10 cellular contexts compared by ENCODE assay signal in genomic region chr15:59725172-59725486, GRCh38. TPM values are rescaled to one million over a fixed set of nuclear protein-coding genes. Genes with fewer than 3 reads are reported as not detected.
DNase-seq lines count a peak whose midpoint lies in the region; ATAC-seq, FAIRE-seq and TF ChIP-seq lines count a peak whose summit lies in the region.
"Had no signal": no experiment of that assay in that cellular context is flagged by ENCODE, and none has a peak within 500 bp of the region (broad histone marks: within the 10 kb centered on the region; RNA-seq: fewer than 3 reads in every experiment).

No MANE protein-coding gene starts in this region.

- no peak for TF ChIP-seq POLR2A in A549 (IDR thresholded peaks at IDR 0.05; ENCODE audit: low read length)

- TF ChIP-seq CTCF in A549 (IDR thresholded peaks at IDR 0.05) (no peak), HEK293 (tag by site-specific recombination; IDR thresholded peaks at IDR 0.05) (no peak), VCaP (conservative IDR thresholded peaks at IDR 0.05) (peak; percentile 26; the same call in 1 of the 2 replicates), psoas muscle (IDR thresholded peaks at IDR 0.05) (no peak)

- TF ChIP-seq EP300 in A549 (IDR thresholded peaks at IDR 0.05) = no peak

- ATAC-seq in A549 (no peak), psoas muscle (no peak)

- H3K4me3 ChIP-seq in A549 (no peak overlapping the region), HEK293 (ENCODE audit: low read depth, low read length) (no peak overlapping the region), psoas muscle (no peak overlapping the region)
- H3K4me3 ChIP-seq: MG63, SJSA1 had no signal

- H3K27me3 ChIP-seq in psoas muscle (ENCODE audit: insufficient read depth in 3 of 3, low read length in 2 of 3) = no peaks in the 10 kb centered on the region

- H3K36me3 ChIP-seq in HEK293 (ENCODE audit: control insufficient read depth in 2 of 2, insufficient read depth in 1 of 2, low read length in 2 of 2) = no peaks in the 10 kb centered on the region
- H3K36me3 ChIP-seq in psoas muscle (ENCODE audit: insufficient read depth in 1 of 2, low read depth in 1 of 2) = no peaks in the 10 kb centered on the region
- H3K36me3 ChIP-seq: MG63, SJSA1 had no signal

- DNase-seq in A549 (ENCODE audit: low read depth in 1 of 2, low spot score in 1 of 2) = no peak
- no peak for DNase-seq in psoas muscle
- DNase-seq in NCI-H2227 treated with DMSO at 0.1 percent for 48 hours (lab: John Stamatoyannopoulos, UW) = no peak
- DNase-seq in AG20443 (ENCODE audit: low spot score) = no peak
- no peak for DNase-seq in NCI-H1092 (lab: John Stamatoyannopoulos, UW)
- DNase-seq: NCI-H524 treated with DMSO at 0.1 percent for 48 hours had no signal

- H3K27ac ChIP-seq in A549 = no peak overlapping the region
- H3K27ac ChIP-seq in HEK293 (ENCODE audit: extremely low read depth, low read depth, low read length) = no peak overlapping the region
- no peak overlapping the region for H3K27ac ChIP-seq in VCaP
- peak overlapping the region; percentile 72 for H3K27ac ChIP-seq in psoas muscle
- H3K27ac ChIP-seq: SJSA1 had no signal

- POLR2A ChIA-PET in A549 (lab: Yijun Ruan, JAX) (no interaction called here), HEK293 (lab: Yijun Ruan, JAX) (interaction anchor here (0.6 kb wide), 1 partner anchor 455 kb away, joined by 6 read pairs; no protein-coding TSS in a partner anchor)

- H3K4me2 ChIP-seq in A549 = peak overlapping the region; percentile 55

- intact Hi-C loops in psoas muscle (cut with DNase I) = loop anchor here in 1 of 2 donors (5.0 to 10.0 kb wide), 3 partner anchors 33 to 600 kb away; no protein-coding TSS in a partner anchor

- 11% methylated on average over 2 of the region's 2 CpGs for WGBS in A549 (ENCODE audit: missing lambda C conversion rate)
- WGBS in psoas muscle, 3 donors = 30 to 47% (median 30%) methylated on average over 2 of the region's 2 CpGs

- no peak for TF ChIP-seq RAD21 in A549 (conservative IDR thresholded peaks at IDR 0.05 in 1 of 2, IDR thresholded peaks at IDR 0.05 in 1 of 2)

- no peaks in the 10 kb centered on the region for H3K9me3 ChIP-seq in A549
- H3K9me3 ChIP-seq in HEK293 (ENCODE audit: control insufficient read depth, insufficient read depth, low read depth, low read length) = no peaks in the 10 kb centered on the region
- no peaks in the 10 kb centered on the region for H3K9me3 ChIP-seq in psoas muscle
- H3K9me3 ChIP-seq: MG63, SJSA1 had no signal

- CTCF ChIA-PET in A549 (lab: Yijun Ruan, JAX) = interaction anchor here (0.5 to 7.2 kb wide), 68 partner anchors 10 to 818 kb away, joined by 3 to 148 read pairs (median 4); partner anchors contain the start of gene BNIP2
- CTCF ChIA-PET in HEK293 (lab: Yijun Ruan, JAX) = interaction anchor here (0.6 to 5.2 kb wide), 22 partner anchors 9 to 860 kb away, joined by 3 to 60 read pairs (median 4); no protein-coding TSS in a partner anchor

- H3K4me1 ChIP-seq in A549 (peaks cover 8% of the 10 kb centered on the region; the same call in 2 of the 3 replicates), HEK293 (ENCODE audit: control insufficient read depth, insufficient read depth, low read length) (no peaks in the 10 kb centered on the region), psoas muscle (peaks cover 14% of the 10 kb centered on the region)

- no peak for FAIRE-seq in A549 (lab: Jason Lieb, UNC)

TF ChIP-seq in A549, 52 proteins besides CTCF, POLR2A, EP300 and RAD21:
- TF ChIP-seq JUNB (IDR thresholded peaks at IDR 0.05) = no peak
- no peak for TF ChIP-seq CEBPB (IDR thresholded peaks at IDR 0.05)
- no peak for TF ChIP-seq SMC3 (IDR thresholded peaks at IDR 0.05)
- TF ChIP-seq BHLHE40 (IDR thresholded peaks at IDR 0.05; ENCODE audit: low read depth, low read length) = no peak
- TF ChIP-seq PHF8 (IDR thresholded peaks at IDR 0.05; ENCODE audit: borderline replicate concordance, low read depth) = no peak
- TF ChIP-seq MAZ (IDR thresholded peaks at IDR 0.05; ENCODE audit: borderline replicate concordance, low read depth, low read length) = no peak
- no peak for TF ChIP-seq POLR2AphosphoS2 (conservative IDR thresholded peaks at IDR 0.05; ENCODE audit: low read length)
- TF ChIP-seq CBX2 (IDR thresholded peaks at IDR 0.05; ENCODE audit: borderline replicate concordance, low read depth) = no peak
- TF ChIP-seq USF2 (IDR thresholded peaks at IDR 0.05) = no peak
- no peak for TF ChIP-seq TFCP2L1 (CRISPR knock-in tag; IDR thresholded peaks at IDR 0.05)
- TF ChIP-seq ATOH8 (CRISPR knock-in tag; IDR thresholded peaks at IDR 0.05; ENCODE audit: low read depth) = no peak
- TF ChIP-seq HES2 (IDR thresholded peaks at IDR 0.05) = no peak
- no peak for TF ChIP-seq TP53 (CRISPR knock-in tag; IDR thresholded peaks at IDR 0.05)
- TF ChIP-seq JUN (IDR thresholded peaks at IDR 0.05) = no peak
- TF ChIP-seq EHF (CRISPR knock-in tag; IDR thresholded peaks at IDR 0.05) = no peak
- TF ChIP-seq FOSL2 (IDR thresholded peaks at IDR 0.05) = no peak
- TF ChIP-seq FOSL2 (CRISPR knock-in tag; IDR thresholded peaks at IDR 0.05) = no peak
- no peak for TF ChIP-seq CBX8 (IDR thresholded peaks at IDR 0.05)
- TF ChIP-seq RFX5 (IDR thresholded peaks at IDR 0.05) = no peak

TF ChIP-seq in HEK293, 187 proteins besides CTCF, POLR2A, EP300 and RAD21:
- peak; percentile 50; the same call in 1 of the 2 replicates for TF ChIP-seq ZBTB6 (tag by site-specific recombination; IDR thresholded peaks at IDR 0.05)
- no peak for TF ChIP-seq KLF7 (tag by site-specific recombination; IDR thresholded peaks at IDR 0.05; ENCODE audit: borderline replicate concordance)
- no peak for TF ChIP-seq ZNF704 (tag by site-specific recombination; IDR thresholded peaks at IDR 0.05)
- 0 out of 2 replicates have a peak, but pooled peaks have one; percentile 25 for TF ChIP-seq ZNF335 (tag by site-specific recombination; conservative IDR thresholded peaks at IDR 0.05)
- no peak for TF ChIP-seq INSM2 (tag by site-specific recombination; IDR thresholded peaks at IDR 0.05)
- no peak for TF ChIP-seq ZNF692 (tag by site-specific recombination; IDR thresholded peaks at IDR 0.05)
- TF ChIP-seq SALL2 (tag by site-specific recombination; IDR thresholded peaks at IDR 0.05; ENCODE audit: borderline replicate concordance) = no peak
- TF ChIP-seq SETDB1 (IDR thresholded peaks at IDR 0.05; ENCODE audit: insufficient read length, low read length) = no peak
- no peak for TF ChIP-seq ZEB2 (tag by site-specific recombination; IDR thresholded peaks at IDR 0.05)
- TF ChIP-seq HOXC10 (CRISPR knock-in tag; IDR thresholded peaks at IDR 0.05) = no peak
- no peak for TF ChIP-seq ZNF146 (tag by site-specific recombination; IDR thresholded peaks at IDR 0.05)

RNA-seq across cellular contexts. Expression of gene BNIP2, which starts 36.0 kb away (rescaled TPM):
- polyA plus RNA-seq in A549 (2011; rRNA removed) = 93.6 and 146 TPM in 2 replicates
- 70.7 and 79.3 TPM in 2 replicates for polyA plus RNA-seq in A549 (2012; cell fraction: cytosol; rRNA removed)
- polyA plus RNA-seq in A549 (2012; cell fraction: nucleus; rRNA removed) = 35.6 and 40.7 TPM in 2 replicates
- polyA plus RNA-seq in A549 (2017; fragmentation: RNase III; extraction: RNeasy Plus Mini Kit Qiagen cat#74134 plus additional on column Dnase treatment) = 90.8 to 107 TPM (median 101 TPM) in 3 replicates
- polyA minus RNA-seq in A549 (2011; rRNA and poly(A)+ RNA removed) = 23.4 and 24.4 TPM in 2 replicates
- 10 to 100 TPM; 46.7 to 79.0 (median 73.8) TPM for total RNA-seq in psoas muscle
- polyA plus RNA-seq in psoas muscle = 100 to 1,000 TPM in 1 of 3 donors, 10 to 100 TPM in 2; 39.0 to 100 (median 45.6) TPM
